8 cellular contexts compared by ENCODE assay signal in genomic region chr17:63919311-63919723, GRCh38. TPM values are rescaled to one million over a fixed set of nuclear protein-coding genes. Genes with fewer than 3 reads are reported as not detected.
A peak's percentile ranks its signal among the peaks of the same experiment; 100 is the strongest.
DNase-seq lines count a peak whose midpoint lies in the region; ATAC-seq and TF ChIP-seq lines count a peak whose summit lies in the region.

No MANE protein-coding gene starts in this region.

- WGBS in gastroesophageal sphincter (ENCODE audit: low coverage in 1 of 2), 2 donors: 8% methylated on average over 2 of the region's 8 CpGs; no CpG with 5 or more reads in 1 of the 2 donors
- 40 to 47% (median 42%) methylated on average over 8 of the region's 8 CpGs for WGBS in psoas muscle, 3 donors
- WGBS in aorta, 2 donors: 42 to 46% methylated on average over 8 of the region's 8 CpGs

- H3K9me3 ChIP-seq in RWPE2 (ENCODE audit: severe bottlenecking) (no peaks in the 10 kb centered on the region), gastroesophageal sphincter (no peaks in the 10 kb centered on the region), psoas muscle (no peaks in the 10 kb centered on the region), aorta (ENCODE audit: control insufficient read depth, low read length) (no peaks in the 10 kb centered on the region)

- ATAC-seq in HG03460 (IDR thresholded peaks at IDR 0.05; ENCODE audit: unreplicated experiment) (peak; percentile 45), RWPE2 (ENCODE audit: low read depth) (peak; percentile 77; the same call in 2 of the 3 replicates), gastroesophageal sphincter (peak; percentile 70), psoas muscle (peak; percentile 87 to 97 (median 92)), aorta (ENCODE audit: low FRiP score) (peak; percentile 80)

- no peak for TF ChIP-seq EP300 in gastroesophageal sphincter (IDR thresholded peaks at IDR 0.05)

- TF ChIP-seq CTCF in GM12875 (IDR thresholded peaks at IDR 0.05; ENCODE audit: borderline replicate concordance, insufficient read depth, low read depth, low read length) (peak; percentile 93), RWPE2 (IDR thresholded peaks at IDR 0.05; ENCODE audit: poor library complexity, severe bottlenecking) (peak; percentile 86), gastroesophageal sphincter (IDR thresholded peaks at IDR 0.05) (peak in 2 of 4 experiments; percentile 90 to 92), psoas muscle (IDR thresholded peaks at IDR 0.05) (peak; percentile 95)

- H3K27me3 ChIP-seq in RWPE2 (ENCODE audit: insufficient read depth, poor library complexity, severe bottlenecking) (peaks cover 2% of the 10 kb centered on the region), gastroesophageal sphincter (peaks cover 20% of the 10 kb centered on the region), psoas muscle (ENCODE audit: insufficient read depth in 3 of 3, low read length in 2 of 3) (no peaks in the 10 kb centered on the region), aorta (ENCODE audit: control insufficient read depth in 1 of 2, insufficient read depth in 2 of 2, low read length in 1 of 2) (no peaks in the 10 kb centered on the region)

- H3K4me3 ChIP-seq in GM12875 (ENCODE audit: low read depth, low read length): no peak overlapping the region
- no peak overlapping the region for H3K4me3 ChIP-seq in RWPE2 (ENCODE audit: severe bottlenecking)
- H3K4me3 ChIP-seq in gastroesophageal sphincter: no peak overlapping the region
- H3K4me3 ChIP-seq in psoas muscle: no peak overlapping the region
- H3K4me3 ChIP-seq in aorta (ENCODE audit: low read length in 2 of 2): no peak overlapping the region

- peaks cover 8% of the 10 kb centered on the region for H3K4me1 Mint-ChIP-seq in activated T-helper 2 cell treated with anti-CD3 and anti-CD28 coated beads, Interferon-gamma antibody, Interleukin-2, Interleukin-4, amounts not matched to agents 10 μg/mL and 5 μg/mL and 100 μg/mL, durations not matched to agents 14 hours and 24 hours and 36 hours (ENCODE audit: low read depth)

- H3K27ac ChIP-seq in RWPE2 (ENCODE audit: poor library complexity, severe bottlenecking): no peak overlapping the region
- no peak overlapping the region for H3K27ac ChIP-seq in gastroesophageal sphincter
- no peak overlapping the region for H3K27ac ChIP-seq in psoas muscle
- H3K27ac ChIP-seq in aorta (ENCODE audit: low read depth in 1 of 2, low read length in 2 of 2): no peak overlapping the region

- no peak overlapping the region for H3K4me3 Mint-ChIP-seq in activated T-helper 2 cell treated with anti-CD3 and anti-CD28 coated beads, Interferon-gamma antibody, Interleukin-2, Interleukin-4, amounts not matched to agents 10 μg/mL and 5 μg/mL and 100 μg/mL, durations not matched to agents 14 hours and 24 hours and 36 hours (ENCODE audit: low read depth)

- H3K36me3 Mint-ChIP-seq in activated T-helper 2 cell treated with anti-CD3 and anti-CD28 coated beads, Interferon-gamma antibody, Interleukin-2, Interleukin-4, amounts not matched to agents 10 μg/mL and 5 μg/mL and 100 μg/mL, durations not matched to agents 14 hours and 24 hours and 36 hours (ENCODE audit: low read depth): no peaks in the 10 kb centered on the region

- no peaks in the 10 kb centered on the region for H3K4me1 ChIP-seq in RWPE2 (ENCODE audit: insufficient read depth, poor library complexity, severe bottlenecking)
- peaks cover 0 to 7% (median 0%) of the 10 kb centered on the region in 3 donors for H3K4me1 ChIP-seq in gastroesophageal sphincter
- H3K4me1 ChIP-seq in psoas muscle: no peaks in the 10 kb centered on the region
- H3K4me1 ChIP-seq in aorta (ENCODE audit: control insufficient read depth in 1 of 2, insufficient read depth in 2 of 2, low read length in 2 of 2): no peaks in the 10 kb centered on the region

- intact Hi-C loops in activated T-helper 2 cell treated with anti-CD3 and anti-CD28 coated beads, Interferon-gamma antibody, Interleukin-2, Interleukin-4, amounts not matched to agents 10 μg/mL and 5 μg/mL and 100 μg/mL, durations not matched to agents 14 hours and 24 hours and 36 hours (cut with micrococcal nuclease): loop anchor here (1.0 to 5.0 kb wide), 5 partner anchors 27 to 363 kb away; partner anchors contain the start of gene ERN1
- intact Hi-C loops in psoas muscle (cut with DNase I): loop anchor here (2.0 to 10.0 kb wide), 3 partner anchors 71 to 215 kb away; partner anchors contain the start of gene ERN1 (in 1 of the 2)
- intact Hi-C loops in aorta (cut with DNase I): loop anchor here (5.0 to 10.0 kb wide), 3 partner anchors 105 to 213 kb away; partner anchors contain the start of genes ERN1 (in 1 of the 2) and ICAM2 (in 1 of the 2)

- DNase-seq in A172 (ENCODE audit: low spot score) (peak; percentile 63), RWPE2 (ENCODE audit: low spot score) (no peak), psoas muscle (peak; percentile 47 to 65), aorta (peak; percentile 68 to 77)
- DNase-seq in activated T-helper 2 cell treated with anti-CD3 and anti-CD28 coated beads, Interferon-gamma antibody, Interleukin-2, Interleukin-4, amounts not matched to agents 10 μg/mL and 5 μg/mL and 100 μg/mL, durations not matched to agents 14 hours and 24 hours and 36 hours (ENCODE audit: low spot score): peak; percentile 64

- H3K9me3 Mint-ChIP-seq in activated T-helper 2 cell treated with anti-CD3 and anti-CD28 coated beads, Interferon-gamma antibody, Interleukin-2, Interleukin-4, amounts not matched to agents 10 μg/mL and 5 μg/mL and 100 μg/mL, durations not matched to agents 14 hours and 24 hours and 36 hours: no peaks in the 10 kb centered on the region

- no peak overlapping the region for H3K27ac Mint-ChIP-seq in activated T-helper 2 cell treated with anti-CD3 and anti-CD28 coated beads, Interferon-gamma antibody, Interleukin-2, Interleukin-4, amounts not matched to agents 10 μg/mL and 5 μg/mL and 100 μg/mL, durations not matched to agents 14 hours and 24 hours and 36 hours

- TF ChIP-seq POLR2A in gastroesophageal sphincter (IDR thresholded peaks at IDR 0.05): no peak

- peaks cover 8% of the 10 kb centered on the region for H3K27me3 Mint-ChIP-seq in activated T-helper 2 cell treated with anti-CD3 and anti-CD28 coated beads, Interferon-gamma antibody, Interleukin-2, Interleukin-4, amounts not matched to agents 10 μg/mL and 5 μg/mL and 100 μg/mL, durations not matched to agents 14 hours and 24 hours and 36 hours (ENCODE audit: low read depth)

- H3K36me3 ChIP-seq in RWPE2 (ENCODE audit: low read depth) (no peaks in the 10 kb centered on the region), gastroesophageal sphincter (no peaks in the 10 kb centered on the region), psoas muscle (ENCODE audit: insufficient read depth in 1 of 2, low read depth in 1 of 2) (no peaks in the 10 kb centered on the region), aorta (ENCODE audit: control insufficient read depth in 1 of 2, insufficient read depth in 2 of 2, low read length in 1 of 2) (no peaks in the 10 kb centered on the region)

RNA-seq across cellular contexts. Expression of gene GH1, which starts 0.7 kb away (rescaled TPM):
- total RNA-seq in A172 (2014; rRNA removed; shearing (Covaris generic)): not detected in 2 replicates
- not detected in 2 replicates for total RNA-seq in activated T-helper 2 cell treated with anti-CD3 and anti-CD28 coated beads, Interferon-gamma antibody, Interleukin-2, Interleukin-4, amounts not matched to agents 10 μg/mL and 5 μg/mL and 100 μg/mL, durations not matched to agents 14 hours and 24 hours and 36 hours
- total RNA-seq in gastroesophageal sphincter: not detected
- total RNA-seq in psoas muscle: not detected
- polyA plus RNA-seq in psoas muscle: not detected
- not detected for total RNA-seq in aorta
- polyA plus RNA-seq in aorta: not detected

RNA-seq across cellular contexts. Expression of gene CSHL1, which starts 8.3 kb away (rescaled TPM):
- total RNA-seq in A172 (2014; rRNA removed; shearing (Covaris generic)): not detected in 2 replicates
- total RNA-seq in activated T-helper 2 cell treated with anti-CD3 and anti-CD28 coated beads, Interferon-gamma antibody, Interleukin-2, Interleukin-4, amounts not matched to agents 10 μg/mL and 5 μg/mL and 100 μg/mL, durations not matched to agents 14 hours and 24 hours and 36 hours: not detected in 2 replicates
- not detected for total RNA-seq in gastroesophageal sphincter
- total RNA-seq in psoas muscle: not detected
- polyA plus RNA-seq in psoas muscle: not detected
- not detected for total RNA-seq in aorta
- not detected for polyA plus RNA-seq in aorta

RNA-seq across cellular contexts. Expression of gene CD79B, which starts 12.8 kb away (rescaled TPM):
- total RNA-seq in A172 (2014; rRNA removed; shearing (Covaris generic)): 0.10 and 0.72 TPM in 2 replicates
- total RNA-seq in activated T-helper 2 cell treated with anti-CD3 and anti-CD28 coated beads, Interferon-gamma antibody, Interleukin-2, Interleukin-4, amounts not matched to agents 10 μg/mL and 5 μg/mL and 100 μg/mL, durations not matched to agents 14 hours and 24 hours and 36 hours: 28.8 and 33.2 TPM in 2 replicates
- 1 to 10 TPM in 3 of 4 donors, not detected in 1; 2.0 to 5.9 (median 3.3) TPM for total RNA-seq in gastroesophageal sphincter
- 1 to 10 TPM; 2.8 to 5.7 (median 4.0) TPM for total RNA-seq in psoas muscle
- polyA plus RNA-seq in psoas muscle: 1 to 10 TPM; 1.9 to 3.8 (median 3.7) TPM
- 1 to 10 TPM; 5.1 to 7.1 TPM for total RNA-seq in aorta
- polyA plus RNA-seq in aorta: 1 to 10 TPM in 1 of 2 donors, under 1 TPM in 1; 0.50 to 6.7 TPM

RNA-seq across cellular contexts. Expression of gene CSH1, which starts 22.9 kb away (rescaled TPM):
- not detected in 2 replicates for total RNA-seq in A172 (2014; rRNA removed; shearing (Covaris generic))
- not detected in 2 replicates for total RNA-seq in activated T-helper 2 cell treated with anti-CD3 and anti-CD28 coated beads, Interferon-gamma antibody, Interleukin-2, Interleukin-4, amounts not matched to agents 10 μg/mL and 5 μg/mL and 100 μg/mL, durations not matched to agents 14 hours and 24 hours and 36 hours
- total RNA-seq in gastroesophageal sphincter (not detected), psoas muscle (not detected), aorta (not detected)
- polyA plus RNA-seq in psoas muscle (not detected), aorta (not detected)

RNA-seq across cellular contexts. Expression of gene GH2, which starts 37.6 kb away (rescaled TPM):
- not detected in 2 replicates for total RNA-seq in A172 (2014; rRNA removed; shearing (Covaris generic))
- not detected in 2 replicates for total RNA-seq in activated T-helper 2 cell treated with anti-CD3 and anti-CD28 coated beads, Interferon-gamma antibody, Interleukin-2, Interleukin-4, amounts not matched to agents 10 μg/mL and 5 μg/mL and 100 μg/mL, durations not matched to agents 14 hours and 24 hours and 36 hours
- not detected for total RNA-seq in gastroesophageal sphincter
- not detected for total RNA-seq in psoas muscle
- polyA plus RNA-seq in psoas muscle: not detected
- not detected for total RNA-seq in aorta
- not detected for polyA plus RNA-seq in aorta
